In the genomic region with DNA sequence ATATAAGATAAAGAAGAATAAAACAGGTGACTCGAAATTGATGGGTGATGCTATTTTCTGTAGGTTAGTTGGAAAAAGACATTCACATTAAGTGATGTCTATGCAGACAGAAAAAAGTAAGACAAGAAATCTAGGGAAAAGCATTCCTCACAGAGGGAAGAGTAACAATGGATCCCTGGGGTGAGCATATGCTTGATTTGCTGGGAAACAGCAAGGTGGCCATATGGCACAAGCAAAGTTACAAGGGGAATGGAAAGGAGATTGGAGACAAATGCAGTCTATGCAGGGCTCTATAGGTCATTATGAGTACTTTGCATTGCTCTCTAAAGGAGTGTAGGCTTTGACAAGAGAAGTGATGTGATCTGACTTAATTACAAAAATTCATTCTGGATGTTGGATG, we compare ENCODE assay signal across 15 cellular contexts.
DNase-seq lines count a peak whose midpoint lies in the region; ATAC-seq and TF ChIP-seq lines count a peak whose summit lies in the region.
"Had no signal": no experiment of that assay in that cellular context is flagged by ENCODE, and none has a peak within 500 bp of the region (broad histone marks: within the 10 kb centered on the region; RNA-seq: fewer than 3 reads in every experiment).

No MANE protein-coding gene starts in this region.

- H3K27me3 Mint-ChIP-seq in GM23338 (ENCODE audit: insufficient read depth, low read depth, poor library complexity) = no peaks in the 10 kb centered on the region
- H3K27me3 Mint-ChIP-seq in glutamatergic neuron (ENCODE audit: unreplicated experiment) = peaks cover 5% of the 10 kb centered on the region
- H3K27me3 Mint-ChIP-seq in activated T-cell treated with anti-CD3 and anti-CD28 coated beads, Interleukin-2, amount 50 U/mL, for 24 hours = no peaks in the 10 kb centered on the region
- H3K27me3 Mint-ChIP-seq: CD4-positive, alpha-beta memory T cell had no signal

- TF ChIP-seq CTCF in GM23338 (conservative IDR thresholded peaks at IDR 0.05; ENCODE audit: low read depth in 2 of 2) (no peak), glutamatergic neuron (IDR thresholded peaks at IDR 0.05; ENCODE audit: partially characterized antibody, unreplicated experiment) (no peak), WERI-Rb-1 (IDR thresholded peaks at IDR 0.05; ENCODE audit: low read depth, low read length) (no peak)

- ATAC-seq in GM23338 (no peak; the same call in 2 of the 3 replicates), GM21717 (IDR thresholded peaks at IDR 0.05; ENCODE audit: unreplicated experiment) (no peak), HG03439 (IDR thresholded peaks at IDR 0.05; ENCODE audit: unreplicated experiment) (no peak)
- ATAC-seq: A549 had no signal

- H2AFZ ChIP-seq in GM23338 = peak overlapping the region; percentile 12; the same call in 1 of the 2 replicates
- H2AFZ ChIP-seq: GM23248 had no signal

- H4K20me1 ChIP-seq in GM23338 (replicated peaks; ENCODE audit: insufficient read depth) = no peaks in the 10 kb centered on the region

- H3K4me3 ChIP-seq in GM23338 = no peak overlapping the region
- H3K4me3 ChIP-seq in WERI-Rb-1 (ENCODE audit: low read depth, low read length) = no peak overlapping the region
- H3K4me3 ChIP-seq: A549, GM23248 had no signal

- H3K27ac ChIP-seq in GM23338 (ENCODE audit: low read depth) = no peak overlapping the region
- no peak overlapping the region for H3K27ac ChIP-seq in WERI-Rb-1
- H3K27ac ChIP-seq: A549, C4-2B, GM23248 had no signal

- H3K27me3 ChIP-seq in GM23338 (ENCODE audit: insufficient read depth) (no peaks in the 10 kb centered on the region), WERI-Rb-1 (ENCODE audit: insufficient read depth, low read depth, severe bottlenecking) (no peaks in the 10 kb centered on the region)
- H3K27me3 ChIP-seq: BE2C had no signal

- DNase-seq in GM23338 (ENCODE audit: low spot score) (peak; percentile 30), NCI-H82 (lab: John Stamatoyannopoulos, UW) (peak; percentile 72), glutamatergic neuron (no peak), WERI-Rb-1 (no peak)
- no peak for DNase-seq in activated T-cell treated with anti-CD3 and anti-CD28 coated beads, Interleukin-2, amount 50 U/mL, for 24 hours
- DNase-seq: BE2C; CD4-positive, alpha-beta memory T cell; DND-41; GF-D8; GM23248; H7 had no signal

- no peaks in the 10 kb centered on the region for H3F3A ChIP-seq in GM23338 (replicated peaks; ENCODE audit: low read depth)

- 0 out of 2 replicates have a peak, but pooled peaks cover 3% of the 10 kb centered on the region for H3K9me2 ChIP-seq in GM23338 (ENCODE audit: insufficient read depth)

- peaks cover 27% of the 10 kb centered on the region for H3K4me1 ChIP-seq in GM23338 (ENCODE audit: insufficient read depth)
- H3K4me1 ChIP-seq: A549, BE2C had no signal

- H3K9me3 ChIP-seq in WERI-Rb-1 (ENCODE audit: severe bottlenecking) = no peaks in the 10 kb centered on the region
- H3K9me3 ChIP-seq: A549, BE2C had no signal

- H3K4me3 Mint-ChIP-seq in GM23338 = no peak overlapping the region
- H3K4me3 Mint-ChIP-seq in glutamatergic neuron (ENCODE audit: unreplicated experiment) = peak overlapping the region; percentile 30
- no peak overlapping the region for H3K4me3 Mint-ChIP-seq in activated T-cell treated with anti-CD3 and anti-CD28 coated beads, Interleukin-2, amount 50 U/mL, for 24 hours
- H3K4me3 Mint-ChIP-seq: CD4-positive, alpha-beta memory T cell had no signal

- peaks cover 37% of the 10 kb centered on the region for H3K4me1 Mint-ChIP-seq in GM23338
- peaks cover 15% of the 10 kb centered on the region for H3K4me1 Mint-ChIP-seq in glutamatergic neuron (ENCODE audit: low read depth, unreplicated experiment)
- H3K4me1 Mint-ChIP-seq in activated T-cell treated with anti-CD3 and anti-CD28 coated beads, Interleukin-2, amount 50 U/mL, for 24 hours (ENCODE audit: low read depth) = no peaks in the 10 kb centered on the region
- H3K4me1 Mint-ChIP-seq: CD4-positive, alpha-beta memory T cell had no signal

- no peaks in the 10 kb centered on the region; the same call in 2 of the 3 replicates for H3K36me3 Mint-ChIP-seq in GM23338 (ENCODE audit: low read depth)
- H3K36me3 Mint-ChIP-seq in glutamatergic neuron (ENCODE audit: unreplicated experiment) = no peaks in the 10 kb centered on the region
- H3K36me3 Mint-ChIP-seq in activated T-cell treated with anti-CD3 and anti-CD28 coated beads, Interleukin-2, amount 50 U/mL, for 24 hours (ENCODE audit: low read depth) = no peaks in the 10 kb centered on the region
- H3K36me3 Mint-ChIP-seq: CD4-positive, alpha-beta memory T cell had no signal

- no peak overlapping the region for H3K4me2 ChIP-seq in GM23338
- H3K4me2 ChIP-seq: A549 had no signal

- no peaks in the 10 kb centered on the region for H3K9me3 Mint-ChIP-seq in GM23338
- peaks cover 9% of the 10 kb centered on the region for H3K9me3 Mint-ChIP-seq in glutamatergic neuron (ENCODE audit: unreplicated experiment)
- no peaks in the 10 kb centered on the region for H3K9me3 Mint-ChIP-seq in activated T-cell treated with anti-CD3 and anti-CD28 coated beads, Interleukin-2, amount 50 U/mL, for 24 hours

- H3K36me3 ChIP-seq in GM23338 (ENCODE audit: insufficient read depth) = no peaks in the 10 kb centered on the region
- no peaks in the 10 kb centered on the region for H3K36me3 ChIP-seq in WERI-Rb-1
- H3K36me3 ChIP-seq: BE2C had no signal

- H3K79me2 ChIP-seq in GM23338 (replicated peaks; ENCODE audit: insufficient read depth) = no peaks in the 10 kb centered on the region

- no peak overlapping the region for H3K27ac Mint-ChIP-seq in GM23338
- peak overlapping the region; percentile 83 for H3K27ac Mint-ChIP-seq in glutamatergic neuron (ENCODE audit: unreplicated experiment)
- no peak overlapping the region for H3K27ac Mint-ChIP-seq in activated T-cell treated with anti-CD3 and anti-CD28 coated beads, Interleukin-2, amount 50 U/mL, for 24 hours
- H3K27ac Mint-ChIP-seq: CD4-positive, alpha-beta memory T cell had no signal

TF ChIP-seq in GM23338, 12 proteins besides CTCF, POLR2A, EP300 and RAD21 (continues in another document):
- TF ChIP-seq ZNF114 (CRISPR knock-in tag; IDR thresholded peaks at IDR 0.05) (no peak), EZH2phosphoT487 (IDR thresholded peaks at IDR 0.05; ENCODE audit: unreplicated experiment) (no peak), STAT1 (IDR thresholded peaks at IDR 0.05; ENCODE audit: unreplicated experiment) (no peak), ZNF331 (CRISPR knock-in tag; IDR thresholded peaks at IDR 0.05; ENCODE audit: low read depth) (no peak), EZH2 (IDR thresholded peaks at IDR 0.05; ENCODE audit: low read depth, unreplicated experiment) (no peak), JUNB (IDR thresholded peaks at IDR 0.05; ENCODE audit: unreplicated experiment) (no peak)
- TF ChIP-seq, protein P1, sequence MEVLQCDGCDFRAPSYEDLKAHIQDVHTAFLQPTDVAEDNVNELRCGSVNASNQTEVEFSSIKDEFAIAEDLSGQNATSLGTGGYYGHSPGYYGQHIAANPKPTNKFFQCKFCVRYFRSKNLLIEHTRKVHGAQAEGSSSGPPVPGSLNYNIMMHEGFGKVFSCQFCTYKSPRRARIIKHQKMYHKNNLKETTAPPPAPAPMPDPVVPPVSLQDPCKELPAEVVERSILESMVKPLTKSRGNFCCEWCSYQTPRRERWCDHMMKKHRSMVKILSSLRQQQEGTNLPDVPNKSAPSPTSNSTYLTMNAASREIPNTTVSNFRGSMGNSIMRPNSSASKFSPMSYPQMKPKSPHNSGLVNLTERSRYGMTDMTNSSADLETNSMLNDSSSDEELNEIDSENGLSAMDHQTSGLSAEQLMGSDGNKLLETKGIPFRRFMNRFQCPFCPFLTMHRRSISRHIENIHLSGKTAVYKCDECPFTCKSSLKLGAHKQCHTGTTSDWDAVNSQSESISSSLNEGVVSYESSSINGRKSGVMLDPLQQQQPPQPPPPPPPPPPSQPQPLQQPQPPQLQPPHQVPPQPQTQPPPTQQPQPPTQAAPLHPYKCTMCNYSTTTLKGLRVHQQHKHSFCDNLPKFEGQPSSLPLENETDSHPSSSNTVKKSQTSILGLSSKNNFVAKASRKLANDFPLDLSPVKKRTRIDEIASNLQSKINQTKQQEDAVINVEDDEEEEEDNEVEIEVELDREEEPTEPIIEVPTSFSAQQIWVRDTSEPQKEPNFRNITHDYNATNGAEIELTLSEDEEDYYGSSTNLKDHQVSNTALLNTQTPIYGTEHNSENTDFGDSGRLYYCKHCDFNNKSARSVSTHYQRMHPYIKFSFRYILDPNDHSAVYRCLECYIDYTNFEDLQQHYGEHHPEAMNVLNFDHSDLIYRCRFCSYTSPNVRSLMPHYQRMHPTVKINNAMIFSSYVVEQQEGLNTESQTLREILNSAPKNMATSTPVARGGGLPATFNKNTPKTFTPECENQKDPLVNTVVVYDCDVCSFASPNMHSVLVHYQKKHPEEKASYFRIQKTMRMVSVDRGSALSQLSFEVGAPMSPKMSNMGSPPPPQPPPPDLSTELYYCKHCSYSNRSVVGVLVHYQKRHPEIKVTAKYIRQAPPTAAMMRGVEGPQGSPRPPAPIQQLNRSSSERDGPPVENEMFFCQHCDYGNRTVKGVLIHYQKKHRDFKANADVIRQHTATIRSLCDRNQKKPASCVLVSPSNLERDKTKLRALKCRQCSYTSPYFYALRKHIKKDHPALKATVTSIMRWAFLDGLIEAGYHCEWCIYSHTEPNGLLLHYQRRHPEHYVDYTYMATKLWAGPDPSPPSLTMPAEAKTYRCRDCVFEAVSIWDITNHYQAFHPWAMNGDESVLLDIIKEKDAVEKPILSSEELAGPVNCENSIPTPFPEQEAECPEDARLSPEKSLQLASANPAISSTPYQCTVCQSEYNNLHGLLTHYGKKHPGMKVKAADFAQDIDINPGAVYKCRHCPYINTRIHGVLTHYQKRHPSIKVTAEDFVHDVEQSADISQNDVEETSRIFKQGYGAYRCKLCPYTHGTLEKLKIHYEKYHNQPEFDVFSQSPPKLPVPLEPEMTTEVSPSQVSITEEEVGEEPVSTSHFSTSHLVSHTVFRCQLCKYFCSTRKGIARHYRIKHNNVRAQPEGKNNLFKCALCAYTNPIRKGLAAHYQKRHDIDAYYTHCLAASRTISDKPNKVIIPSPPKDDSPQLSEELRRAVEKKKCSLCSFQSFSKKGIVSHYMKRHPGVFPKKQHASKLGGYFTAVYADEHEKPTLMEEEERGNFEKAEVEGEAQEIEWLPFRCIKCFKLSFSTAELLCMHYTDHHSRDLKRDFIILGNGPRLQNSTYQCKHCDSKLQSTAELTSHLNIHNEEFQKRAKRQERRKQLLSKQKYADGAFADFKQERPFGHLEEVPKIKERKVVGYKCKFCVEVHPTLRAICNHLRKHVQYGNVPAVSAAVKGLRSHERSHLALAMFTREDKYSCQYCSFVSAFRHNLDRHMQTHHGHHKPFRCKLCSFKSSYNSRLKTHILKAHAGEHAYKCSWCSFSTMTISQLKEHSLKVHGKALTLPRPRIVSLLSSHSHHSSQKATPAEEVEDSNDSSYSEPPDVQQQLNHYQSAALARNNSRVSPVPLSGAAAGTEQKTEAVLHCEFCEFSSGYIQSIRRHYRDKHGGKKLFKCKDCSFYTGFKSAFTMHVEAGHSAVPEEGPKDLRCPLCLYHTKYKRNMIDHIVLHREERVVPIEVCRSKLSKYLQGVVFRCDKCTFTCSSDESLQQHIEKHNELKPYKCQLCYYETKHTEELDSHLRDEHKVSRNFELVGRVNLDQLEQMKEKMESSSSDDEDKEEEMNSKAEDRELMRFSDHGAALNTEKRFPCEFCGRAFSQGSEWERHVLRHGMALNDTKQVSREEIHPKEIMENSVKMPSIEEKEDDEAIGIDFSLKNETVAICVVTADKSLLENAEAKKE (CRISPR knock-in tag; IDR thresholded peaks at IDR 0.05) = no peak

Comparison
In these comparisons a context has a peak if more than half of its experiments do, and no peak if none do; other contexts are left out.
1. DNase-seq: peak in GM23338 (single experiment) and NCI-H82 (single experiment); none in glutamatergic neuron (single experiment), WERI-Rb-1 (single experiment) and activated T-cell treated with anti-CD3 and anti-CD28 coated beads, Interleukin-2, amount 50 U/mL, for 24 hours (single experiment).